ENCODE assay signal across 1 cellular context in the genomic region with DNA sequence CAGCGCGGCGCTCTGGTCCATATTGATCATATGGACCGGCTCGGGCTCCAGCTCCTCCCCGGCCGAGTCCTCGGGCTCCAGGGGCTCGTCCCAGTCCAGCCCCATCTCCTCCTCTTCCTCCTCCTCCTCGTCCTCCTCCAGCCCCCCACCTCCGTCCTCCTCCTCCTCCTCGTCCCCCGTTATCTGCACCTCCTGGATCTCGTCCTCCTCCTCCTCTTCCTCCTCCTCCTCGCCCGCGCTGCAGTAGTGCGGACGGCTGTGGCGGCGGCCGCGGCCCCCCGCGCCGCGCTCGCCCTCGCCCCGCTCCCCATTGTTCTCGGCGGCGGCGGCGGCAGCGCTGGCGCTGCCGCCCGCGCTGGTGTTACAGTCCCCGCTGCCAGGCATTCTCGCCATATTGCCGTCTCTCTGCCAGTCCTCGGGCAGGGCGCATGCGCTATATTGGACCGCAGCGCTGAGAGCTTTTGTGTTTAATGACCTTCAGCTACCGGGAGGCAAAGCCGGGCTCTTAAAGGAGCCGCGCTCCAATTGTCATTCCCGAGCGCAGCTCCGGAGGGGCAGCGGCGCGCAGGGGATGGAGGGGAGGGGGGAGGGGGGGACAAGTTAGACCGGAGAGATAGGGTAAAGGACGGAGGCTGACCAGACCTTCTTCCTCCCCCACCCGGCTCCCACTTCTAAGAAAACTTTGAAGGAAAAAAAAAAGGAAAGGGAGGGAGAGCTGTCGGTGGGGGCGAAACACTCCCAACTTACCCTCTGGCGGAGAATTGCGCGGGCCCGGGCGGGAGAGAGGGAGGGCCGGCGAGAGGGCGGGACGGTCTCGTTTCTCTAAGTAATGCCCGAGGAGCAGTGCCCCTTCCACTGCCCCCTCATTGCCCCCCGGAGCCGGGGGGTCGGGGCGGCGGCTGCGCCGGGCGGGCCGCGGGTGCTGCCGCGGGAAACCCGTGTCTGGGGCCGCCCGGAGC.
TF ChIP-seq lines count a peak whose summit lies in the region.

A gene (minus strand): TSS at position 410 of the 959 bp plus-strand sequence. CDS start 17 bp downstream, at position 393.

TF ChIP-seq in HEK293, 187 proteins besides CTCF, POLR2A, EP300 and RAD21 (continued from another document):
- no peak for TF ChIP-seq ZNF174 (tag by site-specific recombination; IDR thresholded peaks at IDR 0.05)
- no peak for TF ChIP-seq GLI2 (tag by site-specific recombination; IDR thresholded peaks at IDR 0.05; ENCODE audit: borderline replicate concordance, low read depth)
- TF ChIP-seq HOXA7 (CRISPR knock-in tag; IDR thresholded peaks at IDR 0.05; ENCODE audit: borderline replicate concordance), result no peak
- TF ChIP-seq, protein P1, sequence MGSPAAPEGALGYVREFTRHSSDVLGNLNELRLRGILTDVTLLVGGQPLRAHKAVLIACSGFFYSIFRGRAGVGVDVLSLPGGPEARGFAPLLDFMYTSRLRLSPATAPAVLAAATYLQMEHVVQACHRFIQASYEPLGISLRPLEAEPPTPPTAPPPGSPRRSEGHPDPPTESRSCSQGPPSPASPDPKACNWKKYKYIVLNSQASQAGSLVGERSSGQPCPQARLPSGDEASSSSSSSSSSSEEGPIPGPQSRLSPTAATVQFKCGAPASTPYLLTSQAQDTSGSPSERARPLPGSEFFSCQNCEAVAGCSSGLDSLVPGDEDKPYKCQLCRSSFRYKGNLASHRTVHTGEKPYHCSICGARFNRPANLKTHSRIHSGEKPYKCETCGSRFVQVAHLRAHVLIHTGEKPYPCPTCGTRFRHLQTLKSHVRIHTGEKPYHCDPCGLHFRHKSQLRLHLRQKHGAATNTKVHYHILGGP (tag by site-specific recombination; IDR thresholded peaks at IDR 0.05), result no peak
- no peak for TF ChIP-seq ZNF157 (tag by site-specific recombination; IDR thresholded peaks at IDR 0.05)
- TF ChIP-seq ZNF585B (tag by site-specific recombination; IDR thresholded peaks at IDR 0.05), result no peak
- TF ChIP-seq, protein P2, sequence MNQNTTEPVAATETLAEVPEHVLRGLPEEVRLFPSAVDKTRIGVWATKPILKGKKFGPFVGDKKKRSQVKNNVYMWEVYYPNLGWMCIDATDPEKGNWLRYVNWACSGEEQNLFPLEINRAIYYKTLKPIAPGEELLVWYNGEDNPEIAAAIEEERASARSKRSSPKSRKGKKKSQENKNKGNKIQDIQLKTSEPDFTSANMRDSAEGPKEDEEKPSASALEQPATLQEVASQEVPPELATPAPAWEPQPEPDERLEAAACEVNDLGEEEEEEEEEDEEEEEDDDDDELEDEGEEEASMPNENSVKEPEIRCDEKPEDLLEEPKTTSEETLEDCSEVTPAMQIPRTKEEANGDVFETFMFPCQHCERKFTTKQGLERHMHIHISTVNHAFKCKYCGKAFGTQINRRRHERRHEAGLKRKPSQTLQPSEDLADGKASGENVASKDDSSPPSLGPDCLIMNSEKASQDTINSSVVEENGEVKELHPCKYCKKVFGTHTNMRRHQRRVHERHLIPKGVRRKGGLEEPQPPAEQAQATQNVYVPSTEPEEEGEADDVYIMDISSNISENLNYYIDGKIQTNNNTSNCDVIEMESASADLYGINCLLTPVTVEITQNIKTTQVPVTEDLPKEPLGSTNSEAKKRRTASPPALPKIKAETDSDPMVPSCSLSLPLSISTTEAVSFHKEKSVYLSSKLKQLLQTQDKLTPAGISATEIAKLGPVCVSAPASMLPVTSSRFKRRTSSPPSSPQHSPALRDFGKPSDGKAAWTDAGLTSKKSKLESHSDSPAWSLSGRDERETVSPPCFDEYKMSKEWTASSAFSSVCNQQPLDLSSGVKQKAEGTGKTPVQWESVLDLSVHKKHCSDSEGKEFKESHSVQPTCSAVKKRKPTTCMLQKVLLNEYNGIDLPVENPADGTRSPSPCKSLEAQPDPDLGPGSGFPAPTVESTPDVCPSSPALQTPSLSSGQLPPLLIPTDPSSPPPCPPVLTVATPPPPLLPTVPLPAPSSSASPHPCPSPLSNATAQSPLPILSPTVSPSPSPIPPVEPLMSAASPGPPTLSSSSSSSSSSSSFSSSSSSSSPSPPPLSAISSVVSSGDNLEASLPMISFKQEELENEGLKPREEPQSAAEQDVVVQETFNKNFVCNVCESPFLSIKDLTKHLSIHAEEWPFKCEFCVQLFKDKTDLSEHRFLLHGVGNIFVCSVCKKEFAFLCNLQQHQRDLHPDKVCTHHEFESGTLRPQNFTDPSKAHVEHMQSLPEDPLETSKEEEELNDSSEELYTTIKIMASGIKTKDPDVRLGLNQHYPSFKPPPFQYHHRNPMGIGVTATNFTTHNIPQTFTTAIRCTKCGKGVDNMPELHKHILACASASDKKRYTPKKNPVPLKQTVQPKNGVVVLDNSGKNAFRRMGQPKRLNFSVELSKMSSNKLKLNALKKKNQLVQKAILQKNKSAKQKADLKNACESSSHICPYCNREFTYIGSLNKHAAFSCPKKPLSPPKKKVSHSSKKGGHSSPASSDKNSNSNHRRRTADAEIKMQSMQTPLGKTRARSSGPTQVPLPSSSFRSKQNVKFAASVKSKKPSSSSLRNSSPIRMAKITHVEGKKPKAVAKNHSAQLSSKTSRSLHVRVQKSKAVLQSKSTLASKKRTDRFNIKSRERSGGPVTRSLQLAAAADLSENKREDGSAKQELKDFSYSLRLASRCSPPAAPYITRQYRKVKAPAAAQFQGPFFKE (tag by site-specific recombination; IDR thresholded peaks at IDR 0.05; ENCODE audit: borderline replicate concordance), result no peak
- no peak for TF ChIP-seq ZBTB1 (tag by site-specific recombination; IDR thresholded peaks at IDR 0.05)
- no peak for TF ChIP-seq ZNF121 (tag by site-specific recombination; IDR thresholded peaks at IDR 0.05)
- no peak for TF ChIP-seq ZNF426 (tag by site-specific recombination; IDR thresholded peaks at IDR 0.05)
- 0 out of 2 replicates have a peak, but pooled peaks have one; percentile 23 for TF ChIP-seq OSR2 (tag by site-specific recombination; IDR thresholded peaks at IDR 0.05)
- TF ChIP-seq ZNF785 (tag by site-specific recombination; IDR thresholded peaks at IDR 0.05), result no peak
- TF ChIP-seq ZNF184 (tag by site-specific recombination; IDR thresholded peaks at IDR 0.05), result no peak
- peak; percentile 35 for TF ChIP-seq SP2 (tag by site-specific recombination; IDR thresholded peaks at IDR 0.05)
- no peak for TF ChIP-seq ZSCAN16 (tag by site-specific recombination; IDR thresholded peaks at IDR 0.05)
- no peak for TF ChIP-seq ZNF239 (tag by site-specific recombination; IDR thresholded peaks at IDR 0.05)
- no peak for TF ChIP-seq ZNF501 (tag by site-specific recombination; IDR thresholded peaks at IDR 0.05)
- no peak for TF ChIP-seq FEZF1 (tag by site-specific recombination; IDR thresholded peaks at IDR 0.05)
- TF ChIP-seq ZNF155 (tag by site-specific recombination; IDR thresholded peaks at IDR 0.05), result no peak
- TF ChIP-seq ZNF335 (tag by site-specific recombination; conservative IDR thresholded peaks at IDR 0.05), result peak; percentile 45; the same call in 1 of the 2 replicates
- TF ChIP-seq ZBTB20 (tag by site-specific recombination; IDR thresholded peaks at IDR 0.05), result peak; percentile 19; the same call in 1 of the 2 replicates
